In the genomic region with DNA sequence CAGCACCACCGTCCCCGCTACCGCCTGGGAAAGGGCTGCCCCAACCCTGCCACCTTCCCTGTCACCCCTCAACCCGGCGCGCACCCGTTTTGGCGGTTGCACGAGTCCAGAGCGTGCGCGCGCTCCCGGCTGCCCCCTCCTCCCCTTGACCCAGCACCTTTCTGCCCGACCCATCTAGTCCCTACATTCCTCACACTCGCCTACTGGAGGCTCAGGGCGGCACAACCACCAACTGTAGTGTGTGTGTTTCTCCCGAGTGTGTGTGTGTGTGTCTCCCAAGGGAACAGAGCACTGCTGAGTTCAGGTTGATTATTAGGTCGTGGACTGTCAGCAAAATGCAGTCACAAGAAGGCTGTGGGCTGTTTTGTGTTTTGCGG, we compare ENCODE assay signal across 8 cellular contexts. TPM values are rescaled to one million over a fixed set of nuclear protein-coding genes. Genes with fewer than 3 reads are reported as not detected.
DNase-seq lines count a peak whose midpoint lies in the region; ATAC-seq and TF ChIP-seq lines count a peak whose summit lies in the region.
"Not testable (repeated sequence)": the region's sequence is repeated elsewhere in the genome, so short reads cannot be mapped to it uniquely, and the experiment has no call there.

No MANE protein-coding gene starts in this region.

- not testable (repeated sequence) for H3K36me3 Mint-ChIP-seq in activated T-cell treated with anti-CD3 and anti-CD28 coated beads, Interleukin-2, amount 50 U/mL, for 72 hours (ENCODE audit: insufficient read depth in 2 of 2)

- H3K4me3 ChIP-seq in mucosa of descending colon: not testable (repeated sequence)
- peak overlapping the region; percentile 76 for H3K4me3 ChIP-seq in thoracic aorta

- H3K9me3 ChIP-seq in mucosa of descending colon, thoracic aorta: not testable (repeated sequence)

- H3K27ac ChIP-seq in thoracic aorta: not testable (repeated sequence)

- not testable (repeated sequence) for H3K9me3 Mint-ChIP-seq in activated T-cell treated with anti-CD3 and anti-CD28 coated beads, Interleukin-2, amount 50 U/mL, for 72 hours

- DNase-seq in activated T-cell treated with anti-CD3 and anti-CD28 coated beads, Interleukin-2, amount 50 U/mL, for 72 hours; mucosa of descending colon; thoracic aorta (ENCODE audit: low spot score): not testable (repeated sequence)

- not testable (repeated sequence) for TF ChIP-seq CTCF in mucosa of descending colon (IDR thresholded peaks at IDR 0.05); thoracic aorta (IDR thresholded peaks at IDR 0.05)

- H3K4me3 Mint-ChIP-seq in activated T-cell treated with anti-CD3 and anti-CD28 coated beads, Interleukin-2, amount 50 U/mL, for 72 hours: peak overlapping the region in 1 of 2 donors; percentile 82

- not testable (repeated sequence) for H3K36me3 ChIP-seq in mucosa of descending colon (ENCODE audit: low read depth); thoracic aorta

- H3K4me1 ChIP-seq in mucosa of descending colon (ENCODE audit: low read depth); thoracic aorta (ENCODE audit: control insufficient read depth in 1 of 2, low read depth in 2 of 2): not testable (repeated sequence)

- peaks cover 19% of the 10 kb centered on the region for H3K4me1 Mint-ChIP-seq in activated T-cell treated with anti-CD3 and anti-CD28 coated beads, Interleukin-2, amount 50 U/mL, for 72 hours (ENCODE audit: low read depth)

- H3K27me3 ChIP-seq in thoracic aorta (replicated peaks; ENCODE audit: insufficient read depth): not testable (repeated sequence)

- not testable (repeated sequence) for H3K27me3 Mint-ChIP-seq in activated T-cell treated with anti-CD3 and anti-CD28 coated beads, Interleukin-2, amount 50 U/mL, for 72 hours (ENCODE audit: low read depth)

- not testable (repeated sequence) for H3K27ac Mint-ChIP-seq in activated T-cell treated with anti-CD3 and anti-CD28 coated beads, Interleukin-2, amount 50 U/mL, for 72 hours

- ATAC-seq in GM18868 (IDR thresholded peaks at IDR 0.05; ENCODE audit: unreplicated experiment): peak; percentile 35
- peak; percentile 48 for ATAC-seq in GM21447 (IDR thresholded peaks at IDR 0.05; ENCODE audit: unreplicated experiment)
- peak; percentile 26 for ATAC-seq in HG02973 (IDR thresholded peaks at IDR 0.05; ENCODE audit: unreplicated experiment)
- ATAC-seq in HG03571 (IDR thresholded peaks at IDR 0.05; ENCODE audit: unreplicated experiment): peak; percentile 29
- ATAC-seq in activated T-cell treated with anti-CD3 and anti-CD28 coated beads, Interleukin-2, amount 50 U/mL, for 72 hours (replicated peaks in 1 of 2): peak; percentile 6 to 7
- peak; percentile 32 for ATAC-seq in esophagus mucosa
- ATAC-seq in mucosa of descending colon: peak; percentile 5
- ATAC-seq in thoracic aorta (ENCODE audit: insufficient number of reproducible peaks, low FRiP score, low read depth): peak; percentile 37

- intact Hi-C loops in mucosa of descending colon (cut with DNase I, micrococcal nuclease): not testable (repeated sequence)

RNA-seq across cellular contexts. Expression of a gene that starts 22.4 kb away (rescaled TPM):
- total RNA-seq in activated T-cell treated with anti-CD3 and anti-CD28 coated beads, Interleukin-2, amount 50 U/mL, for 72 hours: 10 to 100 TPM; 12.6 to 14.2 TPM
- total RNA-seq in esophagus mucosa (4.3 TPM), mucosa of descending colon (10 to 100 TPM in 1 of 3 donors, 1 to 10 TPM in 2; 7.3 to 22.6 (median 9.2) TPM), thoracic aorta (10 to 100 TPM; 20.5 to 21.3 TPM)

RNA-seq across cellular contexts. Expression of a gene that starts 56.6 kb away (rescaled TPM):
- total RNA-seq in activated T-cell treated with anti-CD3 and anti-CD28 coated beads, Interleukin-2, amount 50 U/mL, for 72 hours: not detected
- not detected for total RNA-seq in esophagus mucosa
- total RNA-seq in mucosa of descending colon: not detected
- not detected for total RNA-seq in thoracic aorta
